Comparison of ENCODE assay signal across 2 cellular contexts in the genomic region with DNA sequence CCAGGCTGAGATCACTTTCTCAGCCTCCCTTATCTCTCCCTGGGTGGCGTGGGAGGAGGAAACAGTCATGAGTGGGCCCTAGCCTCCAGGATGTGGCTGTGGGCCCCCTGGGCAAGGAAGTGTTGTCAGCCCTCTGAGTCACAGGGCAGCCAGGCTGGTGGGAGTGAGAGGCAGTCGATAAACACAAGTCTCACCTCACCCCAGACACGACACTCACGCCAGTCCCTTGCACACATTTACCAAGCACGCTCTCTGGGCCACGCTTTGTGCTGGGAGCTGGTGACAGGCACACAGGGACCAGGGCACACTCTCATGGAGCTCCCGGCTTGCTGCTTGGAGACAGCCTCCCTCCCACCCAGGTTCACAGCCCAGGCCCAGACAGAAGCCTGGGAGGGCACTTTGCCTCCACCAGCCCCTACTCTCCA.
TF ChIP-seq lines count a peak whose summit lies in the region.

No MANE protein-coding gene starts in this region.

TF ChIP-seq in H1, 55 proteins besides CTCF, POLR2A, EP300 and RAD21:
- TF ChIP-seq TAF1 (IDR thresholded peaks at IDR 0.05; ENCODE audit: low read depth, low read length) (no peak), FOSL1 (IDR thresholded peaks at IDR 0.05; ENCODE audit: insufficient read depth, low read depth, low read length) (no peak), EGR1 (IDR thresholded peaks at IDR 0.05; ENCODE audit: borderline replicate concordance, low read depth, low read length) (no peak), RBBP5 (IDR thresholded peaks at IDR 0.05; ENCODE audit: borderline replicate concordance, low read depth, low read length) (no peak), SP2 (IDR thresholded peaks at IDR 0.05; ENCODE audit: low read length) (no peak)

TF ChIP-seq in GM23338, 12 proteins besides CTCF, POLR2A, EP300 and RAD21:
- TF ChIP-seq EZH2phosphoT487 (IDR thresholded peaks at IDR 0.05; ENCODE audit: unreplicated experiment) (no peak), CREB1 (CRISPR knock-in tag; IDR thresholded peaks at IDR 0.05; ENCODE audit: low read depth) (no peak), STAT1 (IDR thresholded peaks at IDR 0.05; ENCODE audit: unreplicated experiment) (no peak), ETS1 (IDR thresholded peaks at IDR 0.05) (no peak), EZH2 (IDR thresholded peaks at IDR 0.05; ENCODE audit: low read depth, unreplicated experiment) (no peak)
- TF ChIP-seq, protein P1, sequence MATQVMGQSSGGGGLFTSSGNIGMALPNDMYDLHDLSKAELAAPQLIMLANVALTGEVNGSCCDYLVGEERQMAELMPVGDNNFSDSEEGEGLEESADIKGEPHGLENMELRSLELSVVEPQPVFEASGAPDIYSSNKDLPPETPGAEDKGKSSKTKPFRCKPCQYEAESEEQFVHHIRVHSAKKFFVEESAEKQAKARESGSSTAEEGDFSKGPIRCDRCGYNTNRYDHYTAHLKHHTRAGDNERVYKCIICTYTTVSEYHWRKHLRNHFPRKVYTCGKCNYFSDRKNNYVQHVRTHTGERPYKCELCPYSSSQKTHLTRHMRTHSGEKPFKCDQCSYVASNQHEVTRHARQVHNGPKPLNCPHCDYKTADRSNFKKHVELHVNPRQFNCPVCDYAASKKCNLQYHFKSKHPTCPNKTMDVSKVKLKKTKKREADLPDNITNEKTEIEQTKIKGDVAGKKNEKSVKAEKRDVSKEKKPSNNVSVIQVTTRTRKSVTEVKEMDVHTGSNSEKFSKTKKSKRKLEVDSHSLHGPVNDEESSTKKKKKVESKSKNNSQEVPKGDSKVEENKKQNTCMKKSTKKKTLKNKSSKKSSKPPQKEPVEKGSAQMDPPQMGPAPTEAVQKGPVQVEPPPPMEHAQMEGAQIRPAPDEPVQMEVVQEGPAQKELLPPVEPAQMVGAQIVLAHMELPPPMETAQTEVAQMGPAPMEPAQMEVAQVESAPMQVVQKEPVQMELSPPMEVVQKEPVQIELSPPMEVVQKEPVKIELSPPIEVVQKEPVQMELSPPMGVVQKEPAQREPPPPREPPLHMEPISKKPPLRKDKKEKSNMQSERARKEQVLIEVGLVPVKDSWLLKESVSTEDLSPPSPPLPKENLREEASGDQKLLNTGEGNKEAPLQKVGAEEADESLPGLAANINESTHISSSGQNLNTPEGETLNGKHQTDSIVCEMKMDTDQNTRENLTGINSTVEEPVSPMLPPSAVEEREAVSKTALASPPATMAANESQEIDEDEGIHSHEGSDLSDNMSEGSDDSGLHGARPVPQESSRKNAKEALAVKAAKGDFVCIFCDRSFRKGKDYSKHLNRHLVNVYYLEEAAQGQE (IDR thresholded peaks at IDR 0.05; ENCODE audit: unreplicated experiment): no peak
